In genomic region chr2:455046-455705, GRCh38 we compare ENCODE assay signal across 1 cellular context.
TF ChIP-seq lines count a peak whose summit lies in the region.

No MANE protein-coding gene starts in this region.

TF ChIP-seq in GM23338, 12 proteins besides CTCF, POLR2A, EP300 and RAD21 (continued from another document):
- TF ChIP-seq, protein P1, sequence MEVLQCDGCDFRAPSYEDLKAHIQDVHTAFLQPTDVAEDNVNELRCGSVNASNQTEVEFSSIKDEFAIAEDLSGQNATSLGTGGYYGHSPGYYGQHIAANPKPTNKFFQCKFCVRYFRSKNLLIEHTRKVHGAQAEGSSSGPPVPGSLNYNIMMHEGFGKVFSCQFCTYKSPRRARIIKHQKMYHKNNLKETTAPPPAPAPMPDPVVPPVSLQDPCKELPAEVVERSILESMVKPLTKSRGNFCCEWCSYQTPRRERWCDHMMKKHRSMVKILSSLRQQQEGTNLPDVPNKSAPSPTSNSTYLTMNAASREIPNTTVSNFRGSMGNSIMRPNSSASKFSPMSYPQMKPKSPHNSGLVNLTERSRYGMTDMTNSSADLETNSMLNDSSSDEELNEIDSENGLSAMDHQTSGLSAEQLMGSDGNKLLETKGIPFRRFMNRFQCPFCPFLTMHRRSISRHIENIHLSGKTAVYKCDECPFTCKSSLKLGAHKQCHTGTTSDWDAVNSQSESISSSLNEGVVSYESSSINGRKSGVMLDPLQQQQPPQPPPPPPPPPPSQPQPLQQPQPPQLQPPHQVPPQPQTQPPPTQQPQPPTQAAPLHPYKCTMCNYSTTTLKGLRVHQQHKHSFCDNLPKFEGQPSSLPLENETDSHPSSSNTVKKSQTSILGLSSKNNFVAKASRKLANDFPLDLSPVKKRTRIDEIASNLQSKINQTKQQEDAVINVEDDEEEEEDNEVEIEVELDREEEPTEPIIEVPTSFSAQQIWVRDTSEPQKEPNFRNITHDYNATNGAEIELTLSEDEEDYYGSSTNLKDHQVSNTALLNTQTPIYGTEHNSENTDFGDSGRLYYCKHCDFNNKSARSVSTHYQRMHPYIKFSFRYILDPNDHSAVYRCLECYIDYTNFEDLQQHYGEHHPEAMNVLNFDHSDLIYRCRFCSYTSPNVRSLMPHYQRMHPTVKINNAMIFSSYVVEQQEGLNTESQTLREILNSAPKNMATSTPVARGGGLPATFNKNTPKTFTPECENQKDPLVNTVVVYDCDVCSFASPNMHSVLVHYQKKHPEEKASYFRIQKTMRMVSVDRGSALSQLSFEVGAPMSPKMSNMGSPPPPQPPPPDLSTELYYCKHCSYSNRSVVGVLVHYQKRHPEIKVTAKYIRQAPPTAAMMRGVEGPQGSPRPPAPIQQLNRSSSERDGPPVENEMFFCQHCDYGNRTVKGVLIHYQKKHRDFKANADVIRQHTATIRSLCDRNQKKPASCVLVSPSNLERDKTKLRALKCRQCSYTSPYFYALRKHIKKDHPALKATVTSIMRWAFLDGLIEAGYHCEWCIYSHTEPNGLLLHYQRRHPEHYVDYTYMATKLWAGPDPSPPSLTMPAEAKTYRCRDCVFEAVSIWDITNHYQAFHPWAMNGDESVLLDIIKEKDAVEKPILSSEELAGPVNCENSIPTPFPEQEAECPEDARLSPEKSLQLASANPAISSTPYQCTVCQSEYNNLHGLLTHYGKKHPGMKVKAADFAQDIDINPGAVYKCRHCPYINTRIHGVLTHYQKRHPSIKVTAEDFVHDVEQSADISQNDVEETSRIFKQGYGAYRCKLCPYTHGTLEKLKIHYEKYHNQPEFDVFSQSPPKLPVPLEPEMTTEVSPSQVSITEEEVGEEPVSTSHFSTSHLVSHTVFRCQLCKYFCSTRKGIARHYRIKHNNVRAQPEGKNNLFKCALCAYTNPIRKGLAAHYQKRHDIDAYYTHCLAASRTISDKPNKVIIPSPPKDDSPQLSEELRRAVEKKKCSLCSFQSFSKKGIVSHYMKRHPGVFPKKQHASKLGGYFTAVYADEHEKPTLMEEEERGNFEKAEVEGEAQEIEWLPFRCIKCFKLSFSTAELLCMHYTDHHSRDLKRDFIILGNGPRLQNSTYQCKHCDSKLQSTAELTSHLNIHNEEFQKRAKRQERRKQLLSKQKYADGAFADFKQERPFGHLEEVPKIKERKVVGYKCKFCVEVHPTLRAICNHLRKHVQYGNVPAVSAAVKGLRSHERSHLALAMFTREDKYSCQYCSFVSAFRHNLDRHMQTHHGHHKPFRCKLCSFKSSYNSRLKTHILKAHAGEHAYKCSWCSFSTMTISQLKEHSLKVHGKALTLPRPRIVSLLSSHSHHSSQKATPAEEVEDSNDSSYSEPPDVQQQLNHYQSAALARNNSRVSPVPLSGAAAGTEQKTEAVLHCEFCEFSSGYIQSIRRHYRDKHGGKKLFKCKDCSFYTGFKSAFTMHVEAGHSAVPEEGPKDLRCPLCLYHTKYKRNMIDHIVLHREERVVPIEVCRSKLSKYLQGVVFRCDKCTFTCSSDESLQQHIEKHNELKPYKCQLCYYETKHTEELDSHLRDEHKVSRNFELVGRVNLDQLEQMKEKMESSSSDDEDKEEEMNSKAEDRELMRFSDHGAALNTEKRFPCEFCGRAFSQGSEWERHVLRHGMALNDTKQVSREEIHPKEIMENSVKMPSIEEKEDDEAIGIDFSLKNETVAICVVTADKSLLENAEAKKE (CRISPR knock-in tag; IDR thresholded peaks at IDR 0.05) = no peak
- TF ChIP-seq POLR2AphosphoS5 (IDR thresholded peaks at IDR 0.05; ENCODE audit: low read depth) = no peak
- no peak for TF ChIP-seq ZNF331 (CRISPR knock-in tag; IDR thresholded peaks at IDR 0.05; ENCODE audit: low read depth)
- no peak for TF ChIP-seq ZNF114 (CRISPR knock-in tag; IDR thresholded peaks at IDR 0.05)
- TF ChIP-seq, protein P2, sequence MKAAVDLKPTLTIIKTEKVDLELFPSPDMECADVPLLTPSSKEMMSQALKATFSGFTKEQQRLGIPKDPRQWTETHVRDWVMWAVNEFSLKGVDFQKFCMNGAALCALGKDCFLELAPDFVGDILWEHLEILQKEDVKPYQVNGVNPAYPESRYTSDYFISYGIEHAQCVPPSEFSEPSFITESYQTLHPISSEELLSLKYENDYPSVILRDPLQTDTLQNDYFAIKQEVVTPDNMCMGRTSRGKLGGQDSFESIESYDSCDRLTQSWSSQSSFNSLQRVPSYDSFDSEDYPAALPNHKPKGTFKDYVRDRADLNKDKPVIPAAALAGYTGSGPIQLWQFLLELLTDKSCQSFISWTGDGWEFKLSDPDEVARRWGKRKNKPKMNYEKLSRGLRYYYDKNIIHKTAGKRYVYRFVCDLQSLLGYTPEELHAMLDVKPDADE (IDR thresholded peaks at IDR 0.05) = no peak
- no peak for TF ChIP-seq EZH2 (IDR thresholded peaks at IDR 0.05; ENCODE audit: low read depth, unreplicated experiment)
- TF ChIP-seq JUNB (IDR thresholded peaks at IDR 0.05; ENCODE audit: unreplicated experiment) = no peak
